8 cellular contexts compared by ENCODE assay signal in genomic region chr10:79446451-79447020, GRCh38. TPM values are rescaled to one million over a fixed set of nuclear protein-coding genes. Genes with fewer than 3 reads are reported as not detected.
DNase-seq lines count a peak whose midpoint lies in the region; ATAC-seq and TF ChIP-seq lines count a peak whose summit lies in the region.

No MANE protein-coding gene starts in this region.

- H3K27me3 Mint-ChIP-seq in activated T-helper 2 cell treated with anti-CD3 and anti-CD28 coated beads, Interferon-gamma antibody, Interleukin-2, Interleukin-4, amounts not matched to agents 10 μg/mL and 5 μg/mL and 100 μg/mL, durations not matched to agents 14 hours and 24 hours and 36 hours (ENCODE audit: low read depth) = peaks cover 34% of the 10 kb centered on the region

- H3K9me3 ChIP-seq in heart right ventricle (no peaks in the 10 kb centered on the region), prostate gland (no peaks in the 10 kb centered on the region)

- H3K36me3 ChIP-seq in heart right ventricle = peaks cover 0 to 15% (median 0%) of the 10 kb centered on the region in 9 donors
- H3K36me3 ChIP-seq in prostate gland = no peaks in the 10 kb centered on the region

- H3K9me3 Mint-ChIP-seq in activated T-helper 2 cell treated with anti-CD3 and anti-CD28 coated beads, Interferon-gamma antibody, Interleukin-2, Interleukin-4, amounts not matched to agents 10 μg/mL and 5 μg/mL and 100 μg/mL, durations not matched to agents 14 hours and 24 hours and 36 hours = no peaks in the 10 kb centered on the region

- H3K27ac ChIP-seq in heart right ventricle (peak overlapping the region; percentile 85 to 99 (median 97)), prostate gland (peak overlapping the region; percentile 75 to 87)

- H3K36me3 Mint-ChIP-seq in activated T-helper 2 cell treated with anti-CD3 and anti-CD28 coated beads, Interferon-gamma antibody, Interleukin-2, Interleukin-4, amounts not matched to agents 10 μg/mL and 5 μg/mL and 100 μg/mL, durations not matched to agents 14 hours and 24 hours and 36 hours (ENCODE audit: low read depth) = no peaks in the 10 kb centered on the region

- 7% methylated on average over 30 to 35 of the region's 35 CpGs for WGBS in heart right ventricle, 2 donors
- WGBS in prostate gland = 15% methylated on average over 34 of the region's 35 CpGs

- intact Hi-C loops in activated T-helper 2 cell treated with anti-CD3 and anti-CD28 coated beads, Interferon-gamma antibody, Interleukin-2, Interleukin-4, amounts not matched to agents 10 μg/mL and 5 μg/mL and 100 μg/mL, durations not matched to agents 14 hours and 24 hours and 36 hours (cut with micrococcal nuclease) = loop anchor here (5.0 to 10.0 kb wide), 2 partner anchors 99 to 472 kb away; partner anchors contain the start of gene PPIF
- intact Hi-C loops in heart right ventricle (cut with DNase I) (loop anchor here in 3 of 10 donors (5.0 to 10.0 kb wide), 3 partner anchors 49 to 69 kb away; no protein-coding TSS in a partner anchor), prostate gland (cut with DNase I) (loop anchor here (5.0 kb wide), 1 partner anchor 64 kb away; no protein-coding TSS in a partner anchor)

- peaks cover 16 to 41% (median 37%) of the 10 kb centered on the region in 9 donors for H3K4me1 ChIP-seq in heart right ventricle
- H3K4me1 ChIP-seq in prostate gland (replicated peaks) = no peaks in the 10 kb centered on the region

- TF ChIP-seq CTCF in heart right ventricle (IDR thresholded peaks at IDR 0.05) (no peak), prostate gland (IDR thresholded peaks at IDR 0.05) (no peak)

- H3K27ac Mint-ChIP-seq in activated T-helper 2 cell treated with anti-CD3 and anti-CD28 coated beads, Interferon-gamma antibody, Interleukin-2, Interleukin-4, amounts not matched to agents 10 μg/mL and 5 μg/mL and 100 μg/mL, durations not matched to agents 14 hours and 24 hours and 36 hours = no peak overlapping the region

- DNase-seq in stimulated activated CD4-positive, alpha-beta T cell treated with anti-CD3 and anti-CD28 coated beads, Interleukin-2, amount 100 ng/mL, for 24 hours = peak; percentile 12 to 30
- no peak for DNase-seq in stimulated activated CD4-positive, alpha-beta T cell treated with anti-CD3 and anti-CD28 coated beads, Interleukin-1b, Interleukin-23, amount 100 ng/mL, for 48 hours
- no peak for DNase-seq in activated T-helper 2 cell treated with anti-CD3 and anti-CD28 coated beads, Interferon-gamma antibody, Interleukin-2, Interleukin-4, amounts not matched to agents 10 μg/mL and 5 μg/mL and 100 μg/mL, durations not matched to agents 14 hours and 24 hours and 36 hours (ENCODE audit: low spot score)
- DNase-seq in heart right ventricle = peak; percentile 79 to 84
- DNase-seq in prostate gland (ENCODE audit: low spot score) = peak; percentile 25
- no peak for DNase-seq in NCI-H1417 (lab: John Stamatoyannopoulos, UW)
- DNase-seq in NCI-H2107 treated with DMSO at 0.1 percent for 48 hours (lab: John Stamatoyannopoulos, UW; ENCODE audit: unreplicated experiment) = no peak

- ATAC-seq in heart right ventricle (peak; percentile 12 to 49 (median 22)), GM21723 (IDR thresholded peaks at IDR 0.05; ENCODE audit: unreplicated experiment) (no peak)

- no peaks in the 10 kb centered on the region for H3K27me3 ChIP-seq in heart right ventricle
- H3K27me3 ChIP-seq in prostate gland (replicated peaks; ENCODE audit: insufficient read depth) = no peaks in the 10 kb centered on the region

- peaks cover 21% of the 10 kb centered on the region for H3K4me1 Mint-ChIP-seq in activated T-helper 2 cell treated with anti-CD3 and anti-CD28 coated beads, Interferon-gamma antibody, Interleukin-2, Interleukin-4, amounts not matched to agents 10 μg/mL and 5 μg/mL and 100 μg/mL, durations not matched to agents 14 hours and 24 hours and 36 hours (ENCODE audit: low read depth)

- peak overlapping the region; percentile 45 for H3K4me3 Mint-ChIP-seq in activated T-helper 2 cell treated with anti-CD3 and anti-CD28 coated beads, Interferon-gamma antibody, Interleukin-2, Interleukin-4, amounts not matched to agents 10 μg/mL and 5 μg/mL and 100 μg/mL, durations not matched to agents 14 hours and 24 hours and 36 hours (ENCODE audit: low read depth)

- H3K4me3 ChIP-seq in heart right ventricle (peak overlapping the region; percentile 35 to 99 (median 94)), prostate gland (peak overlapping the region; percentile 84 to 89)

- no peak for TF ChIP-seq POLR2A in prostate gland (IDR thresholded peaks at IDR 0.05)

RNA-seq across cellular contexts. Expression of gene ZCCHC24, which starts 1.1 kb away (rescaled TPM):
- total RNA-seq in activated T-helper 2 cell treated with anti-CD3 and anti-CD28 coated beads, Interferon-gamma antibody, Interleukin-2, Interleukin-4, amounts not matched to agents 10 μg/mL and 5 μg/mL and 100 μg/mL, durations not matched to agents 14 hours and 24 hours and 36 hours = 2.1 and 2.6 TPM in 2 replicates
- total RNA-seq in heart right ventricle (10 to 100 TPM; 32.0 to 59.0 (median 49.0) TPM), prostate gland (10 to 100 TPM; 20.8 to 51.2 TPM)
- polyA plus RNA-seq in heart right ventricle = 10 to 100 TPM; 19.3 to 22.4 TPM

Comparison
In these comparisons a context has a peak if more than half of its experiments do, and no peak if none do; other contexts are left out.
1. DNase-seq: peak in stimulated activated CD4-positive, alpha-beta T cell treated with anti-CD3 and anti-CD28 coated beads, Interleukin-2, amount 100 ng/mL, for 24 hours (2 of 2), heart right ventricle (2 of 2) and prostate gland (single experiment); none in stimulated activated CD4-positive, alpha-beta T cell treated with anti-CD3 and anti-CD28 coated beads, Interleukin-1b, Interleukin-23, amount 100 ng/mL, for 48 hours (single experiment), activated T-helper 2 cell treated with anti-CD3 and anti-CD28 coated beads, Interferon-gamma antibody, Interleukin-2, Interleukin-4, amounts not matched to agents 10 μg/mL and 5 μg/mL and 100 μg/mL, durations not matched to agents 14 hours and 24 hours and 36 hours (single experiment), NCI-H1417 (0 of 3) and NCI-H2107 treated with DMSO at 0.1 percent for 48 hours (single experiment).